In genomic region chr14:53151523-53151866, GRCh38 we compare ENCODE assay signal across 8 cellular contexts. TPM values are rescaled to one million over a fixed set of nuclear protein-coding genes. Genes with fewer than 3 reads are reported as not detected.
A peak's percentile ranks its signal among the peaks of the same experiment; 100 is the strongest.
DNase-seq lines count a peak whose midpoint lies in the region; ATAC-seq and TF ChIP-seq lines count a peak whose summit lies in the region.

No MANE protein-coding gene starts in this region.

- H3K36me3 ChIP-seq in CD8-positive, alpha-beta T cell (ENCODE audit: insufficient read depth, low read length), result no peaks in the 10 kb centered on the region
- H3K36me3 ChIP-seq in NT2/D1 (ENCODE audit: insufficient read depth, insufficient read length, low read length), result no peaks in the 10 kb centered on the region
- H3K36me3 ChIP-seq in osteoblast (ENCODE audit: insufficient read depth, low read length), result no peaks in the 10 kb centered on the region

- peak overlapping the region; percentile 93 for H2AFZ ChIP-seq in osteoblast (ENCODE audit: low read length)

- H3K27me3 Mint-ChIP-seq in CD8-positive, alpha-beta T cell (ENCODE audit: low read depth), result no peaks in the 10 kb centered on the region

- H3K4me2 ChIP-seq in osteoblast (ENCODE audit: insufficient read depth, low read length), result peak overlapping the region; percentile 90

- H3K9me3 ChIP-seq in CD8-positive, alpha-beta T cell (ENCODE audit: low read length), result no peaks in the 10 kb centered on the region
- H3K9me3 ChIP-seq in NT2/D1 (ENCODE audit: insufficient read depth, low read length), result no peaks in the 10 kb centered on the region
- H3K9me3 ChIP-seq in osteoblast (ENCODE audit: low read depth, low read length), result no peaks in the 10 kb centered on the region

- no peak for TF ChIP-seq CTCF in CD8-positive, alpha-beta T cell (IDR thresholded peaks at IDR 0.05)
- TF ChIP-seq CTCF in epithelial cell of esophagus (IDR thresholded peaks at IDR 0.05; ENCODE audit: insufficient read depth, low read depth, low read length, missing control alignments) (no peak), osteoblast (IDR thresholded peaks at IDR 0.05; ENCODE audit: extremely low read depth, low read depth, low read length) (no peak)

- peaks cover 57% of the 10 kb centered on the region for H3K79me2 ChIP-seq in osteoblast (ENCODE audit: insufficient read depth, low read length)

- H3K9me3 Mint-ChIP-seq in CD8-positive, alpha-beta T cell, result no peaks in the 10 kb centered on the region

- peaks cover 47% of the 10 kb centered on the region for H3K4me1 ChIP-seq in CD8-positive, alpha-beta T cell (ENCODE audit: insufficient read depth, low read length)
- H3K4me1 ChIP-seq in NT2/D1 (ENCODE audit: insufficient read depth, insufficient read length) (no peaks in the 10 kb centered on the region), osteoblast (ENCODE audit: insufficient read depth, low read length) (peaks cover 11% of the 10 kb centered on the region)

- POLR2A ChIA-PET in CD8-positive, alpha-beta T cell (lab: Charles Lee), result interaction anchor here (0.6 to 5.4 kb wide), 15 partner anchors 9 to 597 kb away, joined by 3 to 73 read pairs (median 4); no protein-coding TSS in a partner anchor

- peak overlapping the region; percentile 99 for H3K4me3 Mint-ChIP-seq in CD8-positive, alpha-beta T cell

- H3K4me3 ChIP-seq in CD8-positive, alpha-beta T cell (ENCODE audit: low read depth, low read length), result peak overlapping the region; percentile 86
- H3K4me3 ChIP-seq in NT2/D1 (ENCODE audit: insufficient read length, low read depth), result peak overlapping the region; percentile 82
- H3K4me3 ChIP-seq in epithelial cell of esophagus (ENCODE audit: low read length), result peak overlapping the region; percentile 69
- peak overlapping the region; percentile 94 for H3K4me3 ChIP-seq in osteoblast (ENCODE audit: insufficient read depth, low read length)

- peaks cover 65% of the 10 kb centered on the region for H3K4me1 Mint-ChIP-seq in CD8-positive, alpha-beta T cell (ENCODE audit: low read depth)

- ATAC-seq in CD8-positive, alpha-beta T cell, result no peak
- no peak for ATAC-seq in HG03439 (IDR thresholded peaks at IDR 0.05; ENCODE audit: unreplicated experiment)

- CTCF ChIA-PET in CD8-positive, alpha-beta T cell (lab: Charles Lee), result interaction anchor here (0.8 to 2.6 kb wide), 6 partner anchors 10 to 191 kb away, joined by 3 to 16 read pairs (median 4); no protein-coding TSS in a partner anchor

- peak overlapping the region; percentile 90 for H3K9ac ChIP-seq in NT2/D1 (ENCODE audit: insufficient read length, low read depth)

- H4K20me1 ChIP-seq in osteoblast (ENCODE audit: insufficient read depth, low read length), result peaks cover 20% of the 10 kb centered on the region

- no peaks in the 10 kb centered on the region for H3K27me3 ChIP-seq in CD8-positive, alpha-beta T cell (ENCODE audit: insufficient read depth, low read length)
- H3K27me3 ChIP-seq in NT2/D1 (ENCODE audit: insufficient read depth, insufficient read length) (peaks cover 3% of the 10 kb centered on the region), osteoblast (ENCODE audit: insufficient read depth, low read length) (no peaks in the 10 kb centered on the region)

- H3K27ac ChIP-seq in CD8-positive, alpha-beta T cell (ENCODE audit: low read depth, low read length), result peak overlapping the region; percentile 77
- peak overlapping the region; percentile 66 for H3K27ac ChIP-seq in osteoblast (ENCODE audit: low read depth, low read length)

- H3K27ac Mint-ChIP-seq in CD8-positive, alpha-beta T cell, result peak overlapping the region; percentile 95

- intact Hi-C loops in CD8-positive, alpha-beta T cell (cut with DNase I, micrococcal nuclease), result loop anchor here (2.0 to 10.0 kb wide), 9 partner anchors 17 to 1499 kb away; partner anchors contain the start of genes FRMD6 (in 2 of the 2), GPR137C (in 1 of the 2), PSMC6 (in 1 of the 2) and STYX (in 1 of the 2)

- H3K36me3 Mint-ChIP-seq in CD8-positive, alpha-beta T cell, result peaks cover 13% of the 10 kb centered on the region

- DNase-seq in CD8-positive, alpha-beta T cell, result no peak
- DNase-seq in NT2/D1 (ENCODE audit: low read depth, low spot score) (no peak), epithelial cell of esophagus (ENCODE audit: low read depth) (no peak), osteoblast (ENCODE audit: insufficient read length, low spot score, missing footprints) (no peak), SHP77 (lab: John Stamatoyannopoulos, UW) (no peak), NCI-H2107 treated with DMSO at 0.1 percent for 48 hours (lab: John Stamatoyannopoulos, UW; ENCODE audit: unreplicated experiment) (no peak), NCI-H128 (lab: John Stamatoyannopoulos, UW; ENCODE audit: unreplicated experiment) (no peak)

RNA-seq across cellular contexts. Expression of gene DDHD1, which starts 1.6 kb away (rescaled TPM):
- 10 to 100 TPM; 40.1 to 44.3 TPM for total RNA-seq in CD8-positive, alpha-beta T cell
- 30.0 and 38.0 TPM in 2 replicates for total RNA-seq in osteoblast
